ENCODE assay signal across 16 cellular contexts in the genomic region with DNA sequence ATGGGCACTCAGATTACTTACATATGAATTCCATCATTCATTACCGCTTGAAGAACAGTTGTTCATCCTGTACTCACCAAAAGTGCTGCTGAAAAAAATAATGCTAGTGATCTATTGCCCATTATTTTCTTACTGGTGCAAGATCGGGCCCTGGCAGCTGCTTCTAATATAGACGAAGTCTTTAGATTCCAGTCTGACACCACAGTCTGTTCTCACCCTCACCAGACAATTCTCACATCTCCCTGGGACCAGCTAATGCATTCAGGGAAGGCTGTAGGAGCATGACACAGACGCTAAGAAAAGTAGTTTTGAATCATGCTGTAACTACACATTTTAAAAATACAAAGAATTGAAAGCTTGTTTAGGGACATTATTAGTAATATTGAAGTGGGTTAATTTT. TPM values are rescaled to one million over a fixed set of nuclear protein-coding genes. Genes with fewer than 3 reads are reported as not detected.
A peak's percentile ranks its signal among the peaks of the same experiment; 100 is the strongest.
DNase-seq lines count a peak whose midpoint lies in the region; ATAC-seq, FAIRE-seq and TF ChIP-seq lines count a peak whose summit lies in the region.
"Had no signal": no experiment of that assay in that cellular context is flagged by ENCODE, and none has a peak within 500 bp of the region (broad histone marks: within the 10 kb centered on the region; RNA-seq: fewer than 3 reads in every experiment).

No MANE protein-coding gene starts in this region.

- FAIRE-seq in GM12891 (lab: Jason Lieb, UNC): no peak
- FAIRE-seq: K562 had no signal

- no peak for ATAC-seq in natural killer cell treated with Interleukin-12 subunit alpha and Interleukin-12 subunit beta and Interleukin-15 and Interleukin-18, amount 100 ng/mL, for 72 hours
- ATAC-seq in natural killer cell: no peak
- ATAC-seq in upper lobe of right lung: no peak
- no peak for ATAC-seq in HG03432 (IDR thresholded peaks at IDR 0.05; ENCODE audit: unreplicated experiment)
- ATAC-seq: K562 had no signal

- peak overlapping the region in 1 of 2 donors; percentile 40 for H3K27ac Mint-ChIP-seq in natural killer cell treated with Interleukin-12 subunit alpha and Interleukin-12 subunit beta and Interleukin-15 and Interleukin-18, amount 100 ng/mL, for 72 hours
- H3K27ac Mint-ChIP-seq in natural killer cell: no peak overlapping the region
- peak overlapping the region; percentile 57 for H3K27ac Mint-ChIP-seq in chondrocyte (ENCODE audit: unreplicated experiment)
- H3K27ac Mint-ChIP-seq in MCF 10A (ENCODE audit: low read depth, unreplicated experiment): no peak overlapping the region
- H3K27ac Mint-ChIP-seq: CD14-positive monocyte had no signal

- H3K9me3 ChIP-seq in upper lobe of right lung: no peaks in the 10 kb centered on the region

- POLR2A ChIA-PET in MCF 10A (lab: Yijun Ruan, JAX): interaction anchor here (1.2 to 3.4 kb wide), 3 partner anchors 11 to 281 kb away, joined by 3 to 17 read pairs (median 3); partner anchors contain the start of gene GEMIN8

- peak overlapping the region; percentile 52 for H3K4me3 Mint-ChIP-seq in natural killer cell treated with Interleukin-12 subunit alpha and Interleukin-12 subunit beta and Interleukin-15 and Interleukin-18, amount 100 ng/mL, for 72 hours
- H3K4me3 Mint-ChIP-seq in natural killer cell (no peak overlapping the region), chondrocyte (ENCODE audit: unreplicated experiment) (no peak overlapping the region), MCF 10A (ENCODE audit: unreplicated experiment) (no peak overlapping the region)
- H3K4me3 Mint-ChIP-seq: CD14-positive monocyte had no signal

- no peak for TF ChIP-seq POLR2A in GM12891 (IDR thresholded peaks at IDR 0.05; ENCODE audit: low read depth, low read length)

- no peaks in the 10 kb centered on the region for H3K4me1 ChIP-seq in upper lobe of right lung

- H3K36me3 ChIP-seq in upper lobe of right lung: no peaks in the 10 kb centered on the region

- H3K9me3 Mint-ChIP-seq in natural killer cell treated with Interleukin-12 subunit alpha and Interleukin-12 subunit beta and Interleukin-15 and Interleukin-18, amount 100 ng/mL, for 72 hours: no peaks in the 10 kb centered on the region
- H3K9me3 Mint-ChIP-seq in natural killer cell: no peaks in the 10 kb centered on the region
- peaks cover 13% of the 10 kb centered on the region for H3K9me3 Mint-ChIP-seq in chondrocyte (ENCODE audit: low read depth)
- no peaks in the 10 kb centered on the region for H3K9me3 Mint-ChIP-seq in MCF 10A (ENCODE audit: unreplicated experiment)

- H3K27me3 Mint-ChIP-seq in natural killer cell treated with Interleukin-12 subunit alpha and Interleukin-12 subunit beta and Interleukin-15 and Interleukin-18, amount 100 ng/mL, for 72 hours: peaks cover 0 to 2% of the 10 kb centered on the region in 2 donors
- H3K27me3 Mint-ChIP-seq in natural killer cell (ENCODE audit: low read depth in 2 of 2) (no peaks in the 10 kb centered on the region), chondrocyte (ENCODE audit: low read depth) (no peaks in the 10 kb centered on the region), MCF 10A (ENCODE audit: insufficient read depth, unreplicated experiment) (no peaks in the 10 kb centered on the region)

- CTCF ChIA-PET in MCF 10A (lab: Yijun Ruan, JAX): interaction anchor here (0.5 to 0.6 kb wide), 2 partner anchors 46 to 110 kb away, joined by 4 read pairs; no protein-coding TSS in a partner anchor

- no peak for DNase-seq in natural killer cell treated with Interleukin-12 subunit alpha and Interleukin-12 subunit beta and Interleukin-15 and Interleukin-18, amount 100 ng/mL, for 72 hours (ENCODE audit: low spot score)
- DNase-seq in natural killer cell (no peak), chondrocyte (ENCODE audit: low spot score) (no peak), myocyte (ENCODE audit: low read depth) (peak; percentile 37), GM12891 (ENCODE audit: insufficient read length, low spot score) (no peak), upper lobe of right lung (no peak), MCF 10A (ENCODE audit: unreplicated experiment) (no peak)
- DNase-seq: COR-L47, NCI-H1092, NCI-H2107, NCI-H226, NCI-H526, RPMI8226 had no signal

- no peak overlapping the region for H3K27ac ChIP-seq in upper lobe of right lung

- no peaks in the 10 kb centered on the region for H3K27me3 ChIP-seq in upper lobe of right lung

- H3K4me3 ChIP-seq in upper lobe of right lung: no peak overlapping the region
- H3K4me3 ChIP-seq: K562 had no signal

- intact Hi-C loops in natural killer cell (cut with micrococcal nuclease) (no loop called here), upper lobe of right lung (cut with DNase I) (no loop called here), MCF 10A (cut with micrococcal nuclease) (no loop called here)

- peaks cover 4% of the 10 kb centered on the region for H3K36me3 Mint-ChIP-seq in natural killer cell treated with Interleukin-12 subunit alpha and Interleukin-12 subunit beta and Interleukin-15 and Interleukin-18, amount 100 ng/mL, for 72 hours
- H3K36me3 Mint-ChIP-seq in natural killer cell (no peaks in the 10 kb centered on the region), chondrocyte (ENCODE audit: low read depth) (peaks cover 4% of the 10 kb centered on the region), MCF 10A (ENCODE audit: insufficient read depth, unreplicated experiment) (peaks cover 43% of the 10 kb centered on the region)

- H3K4me1 Mint-ChIP-seq in natural killer cell treated with Interleukin-12 subunit alpha and Interleukin-12 subunit beta and Interleukin-15 and Interleukin-18, amount 100 ng/mL, for 72 hours (ENCODE audit: low read depth in 2 of 2): peaks cover 8 to 14% of the 10 kb centered on the region in 2 donors
- H3K4me1 Mint-ChIP-seq in natural killer cell: peaks cover 5 to 7% of the 10 kb centered on the region in 2 donors
- H3K4me1 Mint-ChIP-seq in chondrocyte (ENCODE audit: low read depth): peaks cover 27% of the 10 kb centered on the region
- H3K4me1 Mint-ChIP-seq in MCF 10A (ENCODE audit: insufficient read depth, unreplicated experiment): peaks cover 1% of the 10 kb centered on the region
- H3K4me1 Mint-ChIP-seq: CD14-positive monocyte had no signal

- TF ChIP-seq CTCF in natural killer cell (IDR thresholded peaks at IDR 0.05) (no peak), chondrocyte (IDR thresholded peaks at IDR 0.05) (no peak), upper lobe of right lung (IDR thresholded peaks at IDR 0.05) (no peak), MCF 10A (IDR thresholded peaks at IDR 0.05; ENCODE audit: unreplicated experiment) (no peak)

- no TSS peak for BruUV-seq in MCF 10A (replicated peaks; lab: Mats Ljungman, UMichigan)

TF ChIP-seq in GM12891, 5 proteins besides CTCF, POLR2A, EP300 and RAD21:
- no peak for TF ChIP-seq TAF1 (IDR thresholded peaks at IDR 0.05; ENCODE audit: low read depth, low read length)
- no peak for TF ChIP-seq POLR2AphosphoS5 (IDR thresholded peaks at IDR 0.05; ENCODE audit: low read depth, low read length)
- no peak for TF ChIP-seq POU2F2 (IDR thresholded peaks at IDR 0.05; ENCODE audit: low read depth, low read length)
- TF ChIP-seq SPI1 (IDR thresholded peaks at IDR 0.05; ENCODE audit: low read depth, low read length): no peak
- no peak for TF ChIP-seq PAX5 (IDR thresholded peaks at IDR 0.05; ENCODE audit: insufficient read depth, low read length, severe bottlenecking)

RNA-seq across cellular contexts. Expression of gene GEMIN8, which starts 13.8 kb away (rescaled TPM):
- 10 to 100 TPM; 21.7 to 24.4 TPM for total RNA-seq in natural killer cell treated with Interleukin-12 subunit alpha and Interleukin-12 subunit beta and Interleukin-15 and Interleukin-18, amount 100 ng/mL, for 72 hours
- 10 to 100 TPM in 1 of 3 donors, 1 to 10 TPM in 2; 8.8 to 13.4 (median 9.7) TPM for total RNA-seq in natural killer cell
- total RNA-seq in chondrocyte: 12.7 to 13.0 TPM (median 12.8 TPM) in 3 replicates
- 14.2 and 18.4 TPM in 2 replicates for total RNA-seq in myocyte
- 15.5 TPM for polyA plus RNA-seq in myocyte (2012)
- 18.6 TPM for polyA plus RNA-seq in GM12891 (2012; ENCODE audit: low read depth, missing spikeins)
- 16.4 TPM for total RNA-seq in upper lobe of right lung
- total RNA-seq in MCF 10A (2022): 24.6 and 28.2 TPM in 2 replicates
